In the genomic region with DNA sequence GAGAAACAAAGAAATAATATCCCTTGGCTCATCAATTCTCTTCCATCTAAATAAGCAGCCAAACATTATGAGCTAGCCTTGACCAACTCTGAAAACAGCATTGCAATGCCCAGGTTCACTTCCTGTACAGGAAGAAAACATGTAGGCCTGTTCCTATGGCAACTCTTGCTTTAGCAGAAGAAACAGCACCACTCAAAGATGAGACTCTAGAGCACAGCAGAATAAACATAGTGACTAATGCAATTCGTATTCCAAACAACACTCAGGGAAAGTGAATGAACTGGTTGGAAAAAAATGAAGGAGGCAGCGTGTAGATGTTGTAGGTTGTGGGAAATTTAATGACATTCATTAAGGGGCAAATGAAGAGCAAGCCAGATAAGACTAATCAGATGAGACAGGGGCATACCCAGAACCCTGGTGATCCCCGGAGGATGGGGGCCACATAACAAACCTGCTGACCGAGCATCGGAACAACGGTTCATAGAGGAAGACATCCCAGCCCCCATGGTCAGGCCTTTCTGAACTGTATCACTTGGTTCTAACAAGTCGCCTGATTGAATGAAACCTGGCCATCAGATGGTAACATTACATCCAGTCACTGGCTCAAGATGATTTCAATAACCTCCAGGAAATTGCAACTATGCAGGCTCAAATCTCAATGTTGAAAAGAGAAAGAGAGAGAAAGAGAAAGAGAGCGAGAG, we compare ENCODE assay signal across 8 cellular contexts. TPM values are rescaled to one million over a fixed set of nuclear protein-coding genes. Genes with fewer than 3 reads are reported as not detected.
DNase-seq lines count a peak whose midpoint lies in the region; ATAC-seq and TF ChIP-seq lines count a peak whose summit lies in the region.

No MANE protein-coding gene starts in this region.

- H3K9me3 ChIP-seq in neutrophil, result no peaks in the 10 kb centered on the region

- DNase-seq in DMS153 (lab: John Stamatoyannopoulos, UW), result peak; percentile 87
- DNase-seq in SKM-1 treated with dmso at 0.1 percent for 144 hours (lab: John Stamatoyannopoulos, UW; ENCODE audit: unreplicated experiment), result peak; percentile 27
- DNase-seq in epithelial cell of proximal tubule (ENCODE audit: low read depth), result peak; percentile 96
- DNase-seq in hippocampal formation (lab: John Stamatoyannopoulos, UW), result no peak
- DNase-seq in DMS 273 (lab: John Stamatoyannopoulos, UW; ENCODE audit: unreplicated experiment), result no peak

- H3K36me3 ChIP-seq in neutrophil, result peaks cover 42% of the 10 kb centered on the region

- peaks cover 99 to 100% of the 10 kb centered on the region in 2 experiments for H3K4me1 ChIP-seq in neutrophil (ENCODE audit: control insufficient read depth in 1 of 2, insufficient read depth in 1 of 2, low read depth in 1 of 2, low read length in 1 of 2)

- H3K4me3 ChIP-seq in epithelial cell of proximal tubule (ENCODE audit: low read depth, low read length) (no peak overlapping the region), neutrophil (ENCODE audit: low read depth in 1 of 2, low read length in 1 of 2) (peak overlapping the region; percentile 59 to 93)

- H3K27ac ChIP-seq in neutrophil, result peak overlapping the region; percentile 95

- H3K27me3 ChIP-seq in neutrophil, result no peaks in the 10 kb centered on the region

- no peak for TF ChIP-seq CTCF in epithelial cell of proximal tubule (conservative IDR thresholded peaks at IDR 0.05; ENCODE audit: low read depth, low read length)
- no peak for TF ChIP-seq CTCF in neutrophil (IDR thresholded peaks at IDR 0.05)

- ATAC-seq in GM19328 (IDR thresholded peaks at IDR 0.05; ENCODE audit: unreplicated experiment), result peak; percentile 54
- peak; percentile 60 for ATAC-seq in HG03432 (IDR thresholded peaks at IDR 0.05; ENCODE audit: unreplicated experiment)

RNA-seq across cellular contexts. Expression of gene ARHGDIB, which starts 9.0 kb away (rescaled TPM):
- 23.9 and 41.6 TPM in 2 replicates for total RNA-seq in epithelial cell of proximal tubule

RNA-seq across cellular contexts. Expression of gene ERP27, which starts 14.1 kb away (rescaled TPM):
- 0.58 and 1.4 TPM in 2 replicates for total RNA-seq in epithelial cell of proximal tubule

RNA-seq across cellular contexts. Expression of gene PDE6H, which starts 20.4 kb away (rescaled TPM):
- total RNA-seq in epithelial cell of proximal tubule, result not detected in 2 replicates

Comparison
In these comparisons a context has a peak if more than half of its experiments do, and no peak if none do; other contexts are left out.
1. DNase-seq: peak in DMS153 (single experiment), SKM-1 treated with dmso at 0.1 percent for 144 hours (single experiment) and epithelial cell of proximal tubule (single experiment); none in hippocampal formation (0 of 2) and DMS 273 (single experiment).